ENCODE assay signal across 1 cellular context in genomic region chr6:147204060-147204785, GRCh38.
A peak's percentile ranks its signal among the peaks of the same experiment; 100 is the strongest.
TF ChIP-seq lines count a peak whose summit lies in the region.

Gene STXBP5 (plus strand): TSS chr6:147204417. CDS start chr6:147204533, 116 bp downstream.

TF ChIP-seq in HepG2, 621 proteins besides CTCF, POLR2A, EP300 and RAD21 (continued from another document and continues in another):
- TF ChIP-seq U2AF2 (IDR thresholded peaks at IDR 0.05; ENCODE audit: low read depth, low read length), result no peak
- 0 out of 2 replicates have a peak, but pooled peaks have one; percentile 23 for TF ChIP-seq ZNF747 (CRISPR knock-in tag; IDR thresholded peaks at IDR 0.05; ENCODE audit: borderline replicate concordance)
- TF ChIP-seq FOXJ3 (CRISPR knock-in tag; IDR thresholded peaks at IDR 0.05; ENCODE audit: borderline replicate concordance), result 0 out of 2 replicates have a peak, but pooled peaks have one; percentile 23
- 0 out of 2 replicates have a peak, but pooled peaks have one; percentile 30 for TF ChIP-seq ZNF142 (CRISPR knock-in tag; IDR thresholded peaks at IDR 0.05)
- TF ChIP-seq ZMAT3 (CRISPR knock-in tag; conservative IDR thresholded peaks at IDR 0.05), result no peak
- TF ChIP-seq, protein P1, sequence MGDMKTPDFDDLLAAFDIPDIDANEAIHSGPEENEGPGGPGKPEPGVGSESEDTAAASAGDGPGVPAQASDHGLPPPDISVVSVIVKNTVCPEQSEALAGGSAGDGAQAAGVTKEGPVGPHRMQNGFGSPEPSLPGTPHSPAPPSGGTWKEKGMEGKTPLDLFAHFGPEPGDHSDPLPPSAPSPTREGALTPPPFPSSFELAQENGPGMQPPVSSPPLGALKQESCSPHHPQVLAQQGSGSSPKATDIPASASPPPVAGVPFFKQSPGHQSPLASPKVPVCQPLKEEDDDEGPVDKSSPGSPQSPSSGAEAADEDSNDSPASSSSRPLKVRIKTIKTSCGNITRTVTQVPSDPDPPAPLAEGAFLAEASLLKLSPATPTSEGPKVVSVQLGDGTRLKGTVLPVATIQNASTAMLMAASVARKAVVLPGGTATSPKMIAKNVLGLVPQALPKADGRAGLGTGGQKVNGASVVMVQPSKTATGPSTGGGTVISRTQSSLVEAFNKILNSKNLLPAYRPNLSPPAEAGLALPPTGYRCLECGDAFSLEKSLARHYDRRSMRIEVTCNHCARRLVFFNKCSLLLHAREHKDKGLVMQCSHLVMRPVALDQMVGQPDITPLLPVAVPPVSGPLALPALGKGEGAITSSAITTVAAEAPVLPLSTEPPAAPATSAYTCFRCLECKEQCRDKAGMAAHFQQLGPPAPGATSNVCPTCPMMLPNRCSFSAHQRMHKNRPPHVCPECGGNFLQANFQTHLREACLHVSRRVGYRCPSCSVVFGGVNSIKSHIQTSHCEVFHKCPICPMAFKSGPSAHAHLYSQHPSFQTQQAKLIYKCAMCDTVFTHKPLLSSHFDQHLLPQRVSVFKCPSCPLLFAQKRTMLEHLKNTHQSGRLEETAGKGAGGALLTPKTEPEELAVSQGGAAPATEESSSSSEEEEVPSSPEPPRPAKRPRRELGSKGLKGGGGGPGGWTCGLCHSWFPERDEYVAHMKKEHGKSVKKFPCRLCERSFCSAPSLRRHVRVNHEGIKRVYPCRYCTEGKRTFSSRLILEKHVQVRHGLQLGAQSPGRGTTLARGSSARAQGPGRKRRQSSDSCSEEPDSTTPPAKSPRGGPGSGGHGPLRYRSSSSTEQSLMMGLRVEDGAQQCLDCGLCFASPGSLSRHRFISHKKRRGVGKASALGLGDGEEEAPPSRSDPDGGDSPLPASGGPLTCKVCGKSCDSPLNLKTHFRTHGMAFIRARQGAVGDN (CRISPR knock-in tag; IDR thresholded peaks at IDR 0.05), result peak; percentile 74
- TF ChIP-seq, protein P2, sequence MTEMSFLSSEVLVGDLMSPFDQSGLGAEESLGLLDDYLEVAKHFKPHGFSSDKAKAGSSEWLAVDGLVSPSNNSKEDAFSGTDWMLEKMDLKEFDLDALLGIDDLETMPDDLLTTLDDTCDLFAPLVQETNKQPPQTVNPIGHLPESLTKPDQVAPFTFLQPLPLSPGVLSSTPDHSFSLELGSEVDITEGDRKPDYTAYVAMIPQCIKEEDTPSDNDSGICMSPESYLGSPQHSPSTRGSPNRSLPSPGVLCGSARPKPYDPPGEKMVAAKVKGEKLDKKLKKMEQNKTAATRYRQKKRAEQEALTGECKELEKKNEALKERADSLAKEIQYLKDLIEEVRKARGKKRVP (CRISPR knock-in tag; IDR thresholded peaks at IDR 0.05), result no peak
- 0 out of 2 replicates have a peak, but pooled peaks have one; percentile 33 for TF ChIP-seq SPEN (CRISPR knock-in tag; IDR thresholded peaks at IDR 0.05; ENCODE audit: low read depth)
- TF ChIP-seq ZSCAN25 (CRISPR knock-in tag; IDR thresholded peaks at IDR 0.05), result no peak
- TF ChIP-seq ZNF44 (CRISPR knock-in tag; IDR thresholded peaks at IDR 0.05), result no peak
- TF ChIP-seq KDM2A (CRISPR knock-in tag; IDR thresholded peaks at IDR 0.05; ENCODE audit: borderline replicate concordance, low read depth), result peak; percentile 74; the same call in 1 of the 2 replicates
- TF ChIP-seq MYNN (CRISPR knock-in tag; IDR thresholded peaks at IDR 0.05; ENCODE audit: low read depth), result 0 out of 2 replicates have a peak, but pooled peaks have one; percentile 63
- TF ChIP-seq RFXAP (CRISPR knock-in tag; IDR thresholded peaks at IDR 0.05; ENCODE audit: borderline replicate concordance), result no peak
- TF ChIP-seq RORA (CRISPR knock-in tag; IDR thresholded peaks at IDR 0.05), result no peak
- peak in 1 of 2 experiments; percentile 66; a peak in 2 of 4 replicates for TF ChIP-seq HMGXB4 (CRISPR knock-in tag; IDR thresholded peaks at IDR 0.05; ENCODE audit: borderline replicate concordance in 1 of 2, low read depth in 1 of 2)
- no peak for TF ChIP-seq BRCA1 (CRISPR knock-in tag; IDR thresholded peaks at IDR 0.05)
- no peak for TF ChIP-seq HNRNPL (IDR thresholded peaks at IDR 0.05; ENCODE audit: low read depth, low read length)
- TF ChIP-seq, protein P3, sequence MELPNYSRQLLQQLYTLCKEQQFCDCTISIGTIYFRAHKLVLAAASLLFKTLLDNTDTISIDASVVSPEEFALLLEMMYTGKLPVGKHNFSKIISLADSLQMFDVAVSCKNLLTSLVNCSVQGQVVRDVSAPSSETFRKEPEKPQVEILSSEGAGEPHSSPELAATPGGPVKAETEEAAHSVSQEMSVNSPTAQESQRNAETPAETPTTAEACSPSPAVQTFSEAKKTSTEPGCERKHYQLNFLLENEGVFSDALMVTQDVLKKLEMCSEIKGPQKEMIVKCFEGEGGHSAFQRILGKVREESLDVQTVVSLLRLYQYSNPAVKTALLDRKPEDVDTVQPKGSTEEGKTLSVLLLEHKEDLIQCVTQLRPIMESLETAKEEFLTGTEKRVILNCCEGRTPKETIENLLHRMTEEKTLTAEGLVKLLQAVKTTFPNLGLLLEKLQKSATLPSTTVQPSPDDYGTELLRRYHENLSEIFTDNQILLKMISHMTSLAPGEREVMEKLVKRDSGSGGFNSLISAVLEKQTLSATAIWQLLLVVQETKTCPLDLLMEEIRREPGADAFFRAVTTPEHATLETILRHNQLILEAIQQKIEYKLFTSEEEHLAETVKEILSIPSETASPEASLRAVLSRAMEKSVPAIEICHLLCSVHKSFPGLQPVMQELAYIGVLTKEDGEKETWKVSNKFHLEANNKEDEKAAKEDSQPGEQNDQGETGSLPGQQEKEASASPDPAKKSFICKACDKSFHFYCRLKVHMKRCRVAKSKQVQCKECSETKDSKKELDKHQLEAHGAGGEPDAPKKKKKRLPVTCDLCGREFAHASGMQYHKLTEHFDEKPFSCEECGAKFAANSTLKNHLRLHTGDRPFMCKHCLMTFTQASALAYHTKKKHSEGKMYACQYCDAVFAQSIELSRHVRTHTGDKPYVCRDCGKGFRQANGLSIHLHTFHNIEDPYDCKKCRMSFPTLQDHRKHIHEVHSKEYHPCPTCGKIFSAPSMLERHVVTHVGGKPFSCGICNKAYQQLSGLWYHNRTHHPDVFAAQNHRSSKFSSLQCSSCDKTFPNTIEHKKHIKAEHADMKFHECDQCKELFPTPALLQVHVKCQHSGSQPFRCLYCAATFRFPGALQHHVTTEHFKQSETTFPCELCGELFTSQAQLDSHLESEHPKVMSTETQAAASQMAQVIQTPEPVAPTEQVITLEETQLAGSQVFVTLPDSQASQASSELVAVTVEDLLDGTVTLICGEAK (IDR thresholded peaks at IDR 0.05), result no peak
- TF ChIP-seq, protein P3 (CRISPR knock-in tag; IDR thresholded peaks at IDR 0.05), result peak; percentile 17; the same call in 1 of the 2 replicates
- TF ChIP-seq PATZ1 (CRISPR knock-in tag; IDR thresholded peaks at IDR 0.05), result 0 out of 2 replicates have a peak, but pooled peaks have one; percentile 24
- TF ChIP-seq ZNF343 (CRISPR knock-in tag; IDR thresholded peaks at IDR 0.05), result 0 out of 2 replicates have a peak, but pooled peaks have one; percentile 31
- 0 out of 2 replicates have a peak, but pooled peaks have one; percentile 26 for TF ChIP-seq THAP11 (CRISPR knock-in tag; IDR thresholded peaks at IDR 0.05)
- TF ChIP-seq, protein P4, sequence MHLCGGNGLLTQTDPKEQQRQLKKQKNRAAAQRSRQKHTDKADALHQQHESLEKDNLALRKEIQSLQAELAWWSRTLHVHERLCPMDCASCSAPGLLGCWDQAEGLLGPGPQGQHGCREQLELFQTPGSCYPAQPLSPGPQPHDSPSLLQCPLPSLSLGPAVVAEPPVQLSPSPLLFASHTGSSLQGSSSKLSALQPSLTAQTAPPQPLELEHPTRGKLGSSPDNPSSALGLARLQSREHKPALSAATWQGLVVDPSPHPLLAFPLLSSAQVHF (CRISPR knock-in tag; IDR thresholded peaks at IDR 0.05), result no peak
- TF ChIP-seq ELF4 (CRISPR knock-in tag; IDR thresholded peaks at IDR 0.05; ENCODE audit: borderline replicate concordance), result no peak
- 0 out of 2 replicates have a peak, but pooled peaks have one; percentile 28 for TF ChIP-seq ZNF607 (CRISPR knock-in tag; IDR thresholded peaks at IDR 0.05; ENCODE audit: borderline replicate concordance)
- TF ChIP-seq ZBTB38 (CRISPR knock-in tag; IDR thresholded peaks at IDR 0.05), result peak; percentile 5; the same call in 1 of the 2 replicates
- no peak for TF ChIP-seq THAP8 (CRISPR knock-in tag; IDR thresholded peaks at IDR 0.05; ENCODE audit: borderline replicate concordance)
